Comparison of ENCODE assay signal across 8 cellular contexts in genomic region chr17:68019675-68020450, GRCh38.
DNase-seq lines count a peak whose midpoint lies in the region; ATAC-seq and TF ChIP-seq lines count a peak whose summit lies in the region.

No MANE protein-coding gene starts in this region.

- in situ Hi-C loops in astrocyte of the spinal cord (cut with HindIII; ENCODE audit: low sequenced_read_pairs) = no loop called here

- DNase-seq in NCI-H2029 (lab: John Stamatoyannopoulos, UW) = peak; percentile 80
- DNase-seq in T-helper 9 cell = peak; percentile 92
- DNase-seq in astrocyte of the spinal cord (ENCODE audit: low read depth, low spot score) = peak; percentile 96
- DNase-seq in hippocampal formation (lab: John Stamatoyannopoulos, UW) = peak; percentile 89 to 93
- peak; percentile 99 for DNase-seq in retina

- peak; percentile 95 for ATAC-seq in GM18511 (IDR thresholded peaks at IDR 0.05; ENCODE audit: unreplicated experiment)
- peak; percentile 78 for ATAC-seq in HG03025 (IDR thresholded peaks at IDR 0.05; ENCODE audit: low FRiP score, unreplicated experiment)

- peak; percentile 41 for TF ChIP-seq CTCF in 22Rv1 (IDR thresholded peaks at IDR 0.05)
- no peak for TF ChIP-seq CTCF in astrocyte of the spinal cord (IDR thresholded peaks at IDR 0.05; ENCODE audit: low read depth, low read length)

- peak overlapping the region; percentile 56 for H3K4me3 ChIP-seq in astrocyte of the spinal cord (ENCODE audit: low read depth, low read length)

- H3K27ac ChIP-seq in 22Rv1 = peak overlapping the region; percentile 92

Comparison
In these comparisons a context has a peak if more than half of its experiments do, and no peak if none do; other contexts are left out.
1. Peak in every context shown above with its lines: DNase-seq, ATAC-seq, H3K4me3 ChIP-seq and H3K27ac ChIP-seq.